In genomic region chr5:179345429-179346321, GRCh38 we compare ENCODE assay signal across 8 cellular contexts. TPM values are rescaled to one million over a fixed set of nuclear protein-coding genes. Genes with fewer than 3 reads are reported as not detected.
DNase-seq lines count a peak whose midpoint lies in the region; ATAC-seq, FAIRE-seq and TF ChIP-seq lines count a peak whose summit lies in the region.

ADAMTS2 (minus strand) TSS chr5:179345461; CDS start chr5:179345328, 133 bp downstream.

- peaks cover 14% of the 10 kb centered on the region for H3K4me1 Mint-ChIP-seq in CD8-positive, alpha-beta T cell (ENCODE audit: low read depth)

- no peak for ATAC-seq in CD8-positive, alpha-beta T cell
- ATAC-seq in HepG2 = no peak
- no peak for ATAC-seq in GM21619 (IDR thresholded peaks at IDR 0.05; ENCODE audit: unreplicated experiment)

- TF ChIP-seq EP300 in HepG2 (IDR thresholded peaks at IDR 0.05; ENCODE audit: low read depth in 2 of 2, low read length in 2 of 2) = no peak
- no peak for TF ChIP-seq EP300 in HepG2 (CRISPR knock-in tag; IDR thresholded peaks at IDR 0.05; ENCODE audit: borderline replicate concordance)

- CTCF ChIA-PET in CD8-positive, alpha-beta T cell (lab: Charles Lee) = no interaction called here
- CTCF ChIA-PET in HepG2 (lab: Yijun Ruan, JAX; ENCODE audit: low intra/inter-chr PET ratio, low total read pairs) = no interaction called here

- no TSS peak for BruUV-seq in HepG2 (replicated peaks; lab: Mats Ljungman, UMichigan)

- POLR2A ChIA-PET in CD8-positive, alpha-beta T cell (lab: Charles Lee) = no interaction called here
- POLR2A ChIA-PET in HepG2 (lab: Yijun Ruan, JAX) = no interaction called here

- H3K4me3 ChIP-seq in CD8-positive, alpha-beta T cell (ENCODE audit: low read depth, low read length) = no peak within 1 kb of the TSS
- no peak within 1 kb of the TSS for H3K4me3 ChIP-seq in HepG2 (replicated peaks in 1 of 3; ENCODE audit: insufficient read depth in 1 of 3, low read depth in 2 of 3, low read length in 3 of 3)
- peak within 1 kb of the TSS; percentile 56 to 80 for H3K4me3 ChIP-seq in stomach smooth muscle (ENCODE audit: low read length in 2 of 2)

- no peak within 1 kb of the TSS for H3K9ac ChIP-seq in HepG2 (ENCODE audit: insufficient read depth, low read depth, low read length)
- peak within 1 kb of the TSS; percentile 36 to 41 for H3K9ac ChIP-seq in stomach smooth muscle (ENCODE audit: low read length in 2 of 2)

- FAIRE-seq in HepG2 (lab: Jason Lieb, UNC) (no peak), GM12892 (lab: Jason Lieb, UNC) (no peak)

- H3K4me1 ChIP-seq in CD8-positive, alpha-beta T cell (ENCODE audit: insufficient read depth, low read length) = peaks cover 6% of the 10 kb centered on the region
- no peaks in the 10 kb centered on the region for H3K4me1 ChIP-seq in HepG2 (ENCODE audit: insufficient read depth, low read length)
- H3K4me1 ChIP-seq in stomach smooth muscle (ENCODE audit: control insufficient read depth, insufficient read depth, low read length) = peaks cover 23% of the 10 kb centered on the region

- no peak for TF ChIP-seq CTCF in CD8-positive, alpha-beta T cell (IDR thresholded peaks at IDR 0.05)
- no peak for TF ChIP-seq CTCF in HepG2 (CRISPR knock-in tag; IDR thresholded peaks at IDR 0.05)

- H3K27me3 Mint-ChIP-seq in CD8-positive, alpha-beta T cell (ENCODE audit: low read depth) = peaks cover 42% of the 10 kb centered on the region

- DNase-seq in CD8-positive, alpha-beta T cell = no peak
- DNase-seq in MV-4-11 (lab: John Stamatoyannopoulos, UW) = peak; percentile 45
- peak; percentile 47 for DNase-seq in cerebellum (ENCODE audit: low spot score)
- DNase-seq in HepG2 (ENCODE audit: low spot score) = no peak
- no peak for DNase-seq in GM12892 (ENCODE audit: insufficient read length)
- no peak for DNase-seq in GM19238 (ENCODE audit: insufficient read length, low spot score)

- H3K79me2 ChIP-seq in HepG2 (ENCODE audit: insufficient read depth, low read length) = no peaks in the 10 kb centered on the region

- H3K9me3 ChIP-seq in CD8-positive, alpha-beta T cell (ENCODE audit: low read length) = no peaks in the 10 kb centered on the region
- H3K9me3 ChIP-seq in HepG2 (ENCODE audit: low read length) = no peaks in the 10 kb centered on the region
- no peaks in the 10 kb centered on the region for H3K9me3 ChIP-seq in stomach smooth muscle (ENCODE audit: control insufficient read depth in 2 of 2, low read length in 2 of 2)

- no peak within 1 kb of the TSS for H2AFZ ChIP-seq in HepG2 (ENCODE audit: low read length)

- in situ Hi-C loops in HepG2 (cut with HindIII; ENCODE audit: extremely low pct_ligation_motif_present, low pct_unique_long_range_greater_than_20kb) = no loop called here

- intact Hi-C loops in CD8-positive, alpha-beta T cell (cut with DNase I, micrococcal nuclease) = no loop called here
- intact Hi-C loops in HepG2 (cut with micrococcal nuclease; ENCODE audit: unreplicated experiment) = no loop called here

- WGBS in HepG2 (ENCODE audit: low lambda C conversion rate) = 24% methylated on average over 26 of the region's 67 CpGs

- H3K4me2 ChIP-seq in HepG2 (ENCODE audit: low read depth, low read length) = no peak within 1 kb of the TSS

- TF ChIP-seq POLR2A in HepG2 (IDR thresholded peaks at IDR 0.05; ENCODE audit: insufficient read depth in 1 of 2, low read depth in 2 of 2, low read length in 2 of 2) (no peak), GM12892 (IDR thresholded peaks at IDR 0.05; ENCODE audit: low read depth, low read length) (no peak)

- H3K27me3 ChIP-seq in CD8-positive, alpha-beta T cell (ENCODE audit: insufficient read depth, low read length) = peaks cover 5% of the 10 kb centered on the region
- peaks cover 16 to 84% of the 10 kb centered on the region in 2 experiments for H3K27me3 ChIP-seq in HepG2 (ENCODE audit: control insufficient read depth in 1 of 2, insufficient read depth in 2 of 2, low read length in 2 of 2)
- peaks cover 2 to 4% of the 10 kb centered on the region in 2 donors for H3K27me3 ChIP-seq in stomach smooth muscle (ENCODE audit: control insufficient read depth in 1 of 2, insufficient read depth in 2 of 2, low read length in 2 of 2)

- no peaks in the 10 kb centered on the region for H4K20me1 ChIP-seq in HepG2 (ENCODE audit: insufficient read depth, low read length)

- TF ChIP-seq RAD21 in HepG2 (CRISPR knock-in tag; IDR thresholded peaks at IDR 0.05) = no peak

- no peak within 1 kb of the TSS for H3K27ac ChIP-seq in CD8-positive, alpha-beta T cell (ENCODE audit: low read depth, low read length)
- no peak within 1 kb of the TSS for H3K27ac ChIP-seq in HepG2 (ENCODE audit: extremely low read length, insufficient read depth, low read length)
- H3K27ac ChIP-seq in stomach smooth muscle (ENCODE audit: low read length) = no peak within 1 kb of the TSS

- H3K4me3 Mint-ChIP-seq in CD8-positive, alpha-beta T cell = peak within 1 kb of the TSS; percentile 61

- H3K9me3 Mint-ChIP-seq in CD8-positive, alpha-beta T cell = no peaks in the 10 kb centered on the region

- no peaks in the 10 kb centered on the region for H3K36me3 ChIP-seq in CD8-positive, alpha-beta T cell (ENCODE audit: insufficient read depth, low read length)
- no peaks in the 10 kb centered on the region for H3K36me3 ChIP-seq in HepG2 (replicated peaks in 1 of 2; ENCODE audit: control insufficient read depth in 1 of 2, insufficient read depth in 2 of 2, low read length in 2 of 2)
- H3K36me3 ChIP-seq in stomach smooth muscle (ENCODE audit: control insufficient read depth in 2 of 2, insufficient read depth in 2 of 2, low read length in 2 of 2) = no peaks in the 10 kb centered on the region

- no peaks in the 10 kb centered on the region for H3K36me3 Mint-ChIP-seq in CD8-positive, alpha-beta T cell

- H3K27ac Mint-ChIP-seq in CD8-positive, alpha-beta T cell = no peak within 1 kb of the TSS

TF ChIP-seq in HepG2, 621 proteins besides CTCF, POLR2A, EP300 and RAD21 (continues in another document):
- TF ChIP-seq ZNF550 (CRISPR knock-in tag; IDR thresholded peaks at IDR 0.05; ENCODE audit: borderline replicate concordance) = no peak
- no peak for TF ChIP-seq FOXP4 (CRISPR knock-in tag; IDR thresholded peaks at IDR 0.05)
- TF ChIP-seq EZH2 (conservative IDR thresholded peaks at IDR 0.05; ENCODE audit: low read depth, low read length) = peak; percentile 63; the same call in 1 of the 2 replicates
- TF ChIP-seq KLF15 (CRISPR knock-in tag; IDR thresholded peaks at IDR 0.05; ENCODE audit: borderline replicate concordance) = no peak
- TF ChIP-seq, protein P1, sequence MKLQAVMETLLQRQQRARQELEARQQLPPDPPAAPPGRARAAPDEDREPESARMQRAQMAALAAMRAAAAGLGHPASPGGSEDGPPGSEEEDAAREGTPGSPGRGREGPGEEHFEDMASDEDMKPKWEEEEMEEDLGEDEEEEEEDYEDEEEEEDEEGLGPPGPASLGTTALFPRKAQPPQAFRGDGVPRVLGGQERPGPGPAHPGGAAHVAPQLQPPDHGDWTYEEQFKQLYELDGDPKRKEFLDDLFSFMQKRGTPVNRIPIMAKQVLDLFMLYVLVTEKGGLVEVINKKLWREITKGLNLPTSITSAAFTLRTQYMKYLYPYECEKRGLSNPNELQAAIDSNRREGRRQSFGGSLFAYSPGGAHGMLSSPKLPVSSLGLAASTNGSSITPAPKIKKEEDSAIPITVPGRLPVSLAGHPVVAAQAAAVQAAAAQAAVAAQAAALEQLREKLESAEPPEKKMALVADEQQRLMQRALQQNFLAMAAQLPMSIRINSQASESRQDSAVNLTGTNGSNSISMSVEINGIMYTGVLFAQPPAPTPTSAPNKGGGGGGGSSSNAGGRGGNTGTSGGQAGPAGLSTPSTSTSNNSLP (IDR thresholded peaks at IDR 0.05; ENCODE audit: low read depth, low read length) = no peak

RNA-seq across cellular contexts. Expression of gene ADAMTS2, which starts in this region (rescaled TPM):
- total RNA-seq in CD8-positive, alpha-beta T cell = not detected
- total RNA-seq in cerebellum (7.0 TPM), HepG2 (2016; rRNA removed; fragmentation: Illumina TruSeq; extraction: Trizol) (0.18 and 0.24 TPM in 2 replicates)
- 0.09 and 0.10 TPM in 2 replicates for total RNA-seq in HepG2 (2016; cell fraction: cytosol; rRNA removed; fragmentation: Illumina TruSeq; extraction: Trizol; ENCODE audit: low read depth)
- 0.15 and 0.17 TPM in 2 replicates for total RNA-seq in HepG2 (2016; cell fraction: insoluble cytoplasmic fraction; rRNA removed; fragmentation: Illumina TruSeq; extraction: Trizol)
- total RNA-seq in HepG2 (2016; cell fraction: membrane; rRNA removed; fragmentation: Illumina TruSeq; extraction: Trizol) = 0.25 and 0.38 TPM in 2 replicates
- total RNA-seq in HepG2 (2016; cell fraction: nucleus; rRNA removed; fragmentation: Illumina TruSeq; extraction: Trizol) = 0.25 and 0.59 TPM in 2 replicates
- 3.5 and 3.6 TPM in 2 replicates for polyA plus RNA-seq in HepG2 (2011; rRNA removed)
- polyA plus RNA-seq in HepG2 (2011; cell fraction: cytosol; rRNA removed) = 2.4 and 4.9 TPM in 2 replicates
- 5.3 and 5.6 TPM in 2 replicates for polyA plus RNA-seq in HepG2 (2011; cell fraction: nucleus; rRNA removed)
- polyA plus RNA-seq in HepG2 (2012) = 2.3 and 2.4 TPM in 2 replicates
- polyA plus RNA-seq in HepG2 (2016; cell fraction: cytosol; fragmentation: Illumina TruSeq; extraction: Trizol; ENCODE audit: low read depth) = 0.26 and 0.29 TPM in 2 replicates
- polyA plus RNA-seq in HepG2 (2016; cell fraction: insoluble cytoplasmic fraction; fragmentation: Illumina TruSeq; extraction: Trizol; ENCODE audit: low read depth) = 0.36 and 0.41 TPM in 2 replicates
- polyA plus RNA-seq in HepG2 (2016; cell fraction: membrane; fragmentation: Illumina TruSeq; extraction: Trizol; ENCODE audit: low read depth) = 0.58 and 0.62 TPM in 2 replicates
- polyA plus RNA-seq in HepG2 (2016; cell fraction: nucleus; fragmentation: Illumina TruSeq; extraction: Trizol; ENCODE audit: insufficient read depth, low read depth) = 0.59 and 1.2 TPM in 2 replicates
- 4.6 TPM in 1 of 2 replicates, not detected in the other for polyA minus RNA-seq in HepG2 (2011; rRNA and poly(A)+ RNA removed; ENCODE audit: low replicate concordance)
- polyA minus RNA-seq in HepG2 (2011; cell fraction: cytosol; rRNA and poly(A)+ RNA removed) = 0.99 and 1.4 TPM in 2 replicates
- polyA minus RNA-seq in HepG2 (2011; cell fraction: nucleus; rRNA and poly(A)+ RNA removed) = 0.90 and 1.7 TPM in 2 replicates
- polyA plus RNA-seq in GM12892 (2012; ENCODE audit: missing spikeins) = not detected

Comparison
In these comparisons a context has a peak if more than half of its experiments do, and no peak if none do; other contexts are left out.
1. DNase-seq: peak in MV-4-11 (single experiment) and cerebellum (single experiment); none in CD8-positive, alpha-beta T cell (0 of 7), HepG2 (single experiment), GM12892 (single experiment) and GM19238 (single experiment).
2. H3K4me3 ChIP-seq: peak in stomach smooth muscle (2 of 2); none in CD8-positive, alpha-beta T cell (single experiment) and HepG2 (0 of 3).